Comparison of ENCODE assay signal across 18 cellular contexts in genomic region chr4:70632028-70632427, GRCh38. TPM values are rescaled to one million over a fixed set of nuclear protein-coding genes. Genes with fewer than 3 reads are reported as not detected.
DNase-seq lines count a peak whose midpoint lies in the region; ATAC-seq and TF ChIP-seq lines count a peak whose summit lies in the region.
"Had no signal": no experiment of that assay in that cellular context is flagged by ENCODE, and none has a peak within 500 bp of the region (broad histone marks: within the 10 kb centered on the region; RNA-seq: fewer than 3 reads in every experiment).

No MANE protein-coding gene starts in this region.

- in situ Hi-C loops in Caki2 (cut with HindIII; ENCODE audit: low pct_unique_long_range_greater_than_20kb, low sequenced_read_pairs), result no loop called here

- no peak overlapping the region for H3K4me3 ChIP-seq in OCI-LY3 (ENCODE audit: low read length)
- no peak overlapping the region for H3K4me3 ChIP-seq in cardiac fibroblast (replicated peaks in 1 of 2; ENCODE audit: low read depth in 2 of 2, low read length in 2 of 2)
- no peak overlapping the region for H3K4me3 ChIP-seq in heart left ventricle
- H3K4me3 ChIP-seq: testis had no signal

- no peak for ATAC-seq in activated CD4-positive, CD25-positive, alpha-beta regulatory T cell treated with anti-CD3 and anti-CD28 coated beads, Interleukin-2, amount 50 U/mL, for 24 hours
- no peak for ATAC-seq in heart left ventricle
- no peak for ATAC-seq in activated naive CD8-positive, alpha-beta T cell treated with anti-CD3 and anti-CD28 coated beads, Interleukin-2, amount 50 U/mL, for 24 hours
- ATAC-seq: HepG2, left colon had no signal

- peak; percentile 42 for DNase-seq in Caki2 (ENCODE audit: low read depth)
- DNase-seq in cardiac fibroblast (ENCODE audit: low read depth in 2 of 2), result peak; percentile 31 to 69
- peak; percentile 63 for DNase-seq in kidney glomerular epithelial cell (lab: John Stamatoyannopoulos, UW)
- DNase-seq in heart left ventricle, result no peak
- no peak for DNase-seq in activated naive CD8-positive, alpha-beta T cell treated with anti-CD3 and anti-CD28 coated beads, Interleukin-2, amount 50 U/mL, for 24 hours
- DNase-seq in H4 (ENCODE audit: low spot score), result no peak
- DNase-seq: activated CD4-positive, CD25-positive, alpha-beta regulatory T cell treated with anti-CD3 and anti-CD28 coated beads, Interleukin-2, amount 50 U/mL, for 72 hours; DMS153; left colon; NCI-H1105; testis had no signal

- no peak for TF ChIP-seq CTCF in OCI-LY3 (IDR thresholded peaks at IDR 0.05; ENCODE audit: low read depth, low read length)
- TF ChIP-seq CTCF in cardiac fibroblast (IDR thresholded peaks at IDR 0.05; ENCODE audit: low read depth, low read length), result no peak
- no peak for TF ChIP-seq CTCF in heart left ventricle (IDR thresholded peaks at IDR 0.05)

- H3K27ac Mint-ChIP-seq in activated naive CD8-positive, alpha-beta T cell treated with anti-CD3 and anti-CD28 coated beads, Interleukin-2, amount 50 U/mL, for 24 hours, result no peak overlapping the region
- H3K27ac Mint-ChIP-seq: activated naive CD8-positive, alpha-beta T cell; dendritic cell treated with granulocyte-macrophage colony-stimulating factor and Interleukin-4, amounts not matched to agents 40 ng/mL and 50 ng/mL, for 4 days had no signal

- H3K4me2 ChIP-seq in OCI-LY3 (ENCODE audit: low read length), result peak overlapping the region; percentile 5

- no peaks in the 10 kb centered on the region for H4K20me1 ChIP-seq in OCI-LY3 (ENCODE audit: insufficient read depth, low read length)

- no peaks in the 10 kb centered on the region for H3K27me3 ChIP-seq in OCI-LY3 (ENCODE audit: low read depth, low read length)
- no peaks in the 10 kb centered on the region for H3K27me3 ChIP-seq in heart left ventricle
- H3K27me3 ChIP-seq: testis had no signal

- H3K79me2 ChIP-seq in OCI-LY3 (ENCODE audit: low read length), result no peaks in the 10 kb centered on the region

- no peaks in the 10 kb centered on the region for H3K9me3 Mint-ChIP-seq in activated naive CD8-positive, alpha-beta T cell treated with anti-CD3 and anti-CD28 coated beads, Interleukin-2, amount 50 U/mL, for 24 hours
- H3K9me3 Mint-ChIP-seq: dendritic cell treated with granulocyte-macrophage colony-stimulating factor and Interleukin-4, amounts not matched to agents 40 ng/mL and 50 ng/mL, for 4 days had no signal

- intact Hi-C loops in heart left ventricle (cut with DNase I), result no loop called here

- H3K36me3 ChIP-seq in OCI-LY3 (replicated peaks; ENCODE audit: low read depth, low read length), result no peaks in the 10 kb centered on the region
- H3K36me3 ChIP-seq in heart left ventricle, result no peaks in the 10 kb centered on the region

- no peaks in the 10 kb centered on the region for H3K9me3 ChIP-seq in OCI-LY3 (ENCODE audit: insufficient read depth, low read length)
- no peaks in the 10 kb centered on the region for H3K9me3 ChIP-seq in heart left ventricle
- H3K9me3 ChIP-seq: testis had no signal

- H3K27ac ChIP-seq in OCI-LY3 (ENCODE audit: low read length), result no peak overlapping the region
- H3K27ac ChIP-seq in heart left ventricle, result no peak overlapping the region
- H3K27ac ChIP-seq: testis had no signal

- 79 to 88% (median 84%) methylated on average over 1 of the region's 1 CpG for WGBS in heart left ventricle, 4 donors

- H2AFZ ChIP-seq in OCI-LY3 (ENCODE audit: low read depth, low read length), result no peak overlapping the region

- no peak overlapping the region for H3K9ac ChIP-seq in OCI-LY3 (ENCODE audit: low read length)

- H3K4me1 ChIP-seq in OCI-LY3 (ENCODE audit: low read length), result peaks cover 56% of the 10 kb centered on the region
- peaks cover 0 to 5% (median 0%) of the 10 kb centered on the region in 12 donors for H3K4me1 ChIP-seq in heart left ventricle
- H3K4me1 ChIP-seq: testis had no signal

- H3K4me1 Mint-ChIP-seq in activated naive CD8-positive, alpha-beta T cell treated with anti-CD3 and anti-CD28 coated beads, Interleukin-2, amount 50 U/mL, for 24 hours, result peaks cover 2% of the 10 kb centered on the region

- H3K36me3 Mint-ChIP-seq in activated naive CD8-positive, alpha-beta T cell treated with anti-CD3 and anti-CD28 coated beads, Interleukin-2, amount 50 U/mL, for 24 hours (ENCODE audit: low read depth), result no peaks in the 10 kb centered on the region
- H3K36me3 Mint-ChIP-seq: activated naive CD8-positive, alpha-beta T cell had no signal

- no peak for TF ChIP-seq POLR2A in heart left ventricle (IDR thresholded peaks at IDR 0.05)

- H3K27me3 Mint-ChIP-seq in activated naive CD8-positive, alpha-beta T cell treated with anti-CD3 and anti-CD28 coated beads, Interleukin-2, amount 50 U/mL, for 24 hours, result peaks cover 8% of the 10 kb centered on the region
- H3K27me3 Mint-ChIP-seq: dendritic cell treated with granulocyte-macrophage colony-stimulating factor and Interleukin-4, amounts not matched to agents 40 ng/mL and 50 ng/mL, for 4 days had no signal

- no peak overlapping the region for H3K4me3 Mint-ChIP-seq in activated naive CD8-positive, alpha-beta T cell treated with anti-CD3 and anti-CD28 coated beads, Interleukin-2, amount 50 U/mL, for 24 hours
- H3K4me3 Mint-ChIP-seq: activated naive CD8-positive, alpha-beta T cell; dendritic cell treated with granulocyte-macrophage colony-stimulating factor and Interleukin-4, amounts not matched to agents 40 ng/mL and 50 ng/mL, for 4 days had no signal

RNA-seq across cellular contexts. Expression of gene ENAM, which starts 3.5 kb away (rescaled TPM):
- not detected in 2 replicates for total RNA-seq in Caki2 (2014; rRNA removed; shearing (Covaris generic); ENCODE audit: low replicate concordance)
- total RNA-seq in heart left ventricle, result 10 to 100 TPM in 2 of 9 donors, 1 to 10 TPM in 7; 3.7 to 16.0 (median 9.4) TPM
- polyA plus RNA-seq in heart left ventricle, result 1 to 10 TPM in 1 of 2 donors, under 1 TPM in 1; 0.98 to 1.3 TPM
- total RNA-seq in H4 (2014; rRNA removed; shearing (Covaris generic)), result not detected in 2 replicates
- total RNA-seq: HepG2, left colon had no signal
- polyA plus RNA-seq: HepG2 had no signal

RNA-seq across cellular contexts. Expression of gene JCHAIN, which starts 34.3 kb away (rescaled TPM):
- not detected in 2 replicates for total RNA-seq in Caki2 (2014; rRNA removed; shearing (Covaris generic); ENCODE audit: low replicate concordance)
- total RNA-seq in heart left ventricle, result 10 to 100 TPM in 1 of 9 donors, 1 to 10 TPM in 4, under 1 TPM in 2, not detected in 2; 0.19 to 40.0 (median 5.0) TPM
- polyA plus RNA-seq in heart left ventricle, result under 1 TPM; 0.76 to 0.85 TPM
- 1.3 TPM in 1 of 2 replicates, not detected in the other for total RNA-seq in H4 (2014; rRNA removed; shearing (Covaris generic))
- total RNA-seq: HepG2 had no signal
- polyA plus RNA-seq: HepG2 had no signal

RNA-seq across cellular contexts. Expression of gene AMBN, which starts 40.0 kb away (rescaled TPM):
- not detected in 2 replicates for total RNA-seq in Caki2 (2014; rRNA removed; shearing (Covaris generic); ENCODE audit: low replicate concordance)
- not detected for total RNA-seq in heart left ventricle
- not detected for polyA plus RNA-seq in heart left ventricle
- 0.19 TPM in 1 of 2 replicates, not detected in the other for total RNA-seq in H4 (2014; rRNA removed; shearing (Covaris generic))
- total RNA-seq: HepG2, left colon, myocyte, posterior vena cava had no signal
- polyA plus RNA-seq: HepG2 had no signal

RNA-seq across cellular contexts. Expression of gene UTP3, which starts 56.3 kb away (rescaled TPM):
- total RNA-seq in Caki2 (2014; rRNA removed; shearing (Covaris generic); ENCODE audit: low replicate concordance), result 9.5 and 10.9 TPM in 2 replicates
- total RNA-seq in heart left ventricle, result 10 to 100 TPM in 8 of 9 donors, 1 to 10 TPM in 1; 7.3 to 22.4 (median 17.4) TPM
- polyA plus RNA-seq in heart left ventricle, result 10 to 100 TPM; 10.7 to 28.9 TPM
- total RNA-seq in H4 (2014; rRNA removed; shearing (Covaris generic)), result 19.7 and 23.6 TPM in 2 replicates

Comparison
In these comparisons a context has a peak if more than half of its experiments do, and no peak if none do; other contexts are left out.
1. DNase-seq: peak in Caki2 (single experiment), cardiac fibroblast (2 of 2) and kidney glomerular epithelial cell (single experiment); none in heart left ventricle (0 of 5), activated naive CD8-positive, alpha-beta T cell treated with anti-CD3 and anti-CD28 coated beads, Interleukin-2, amount 50 U/mL, for 24 hours (single experiment) and H4 (single experiment).